Comparison of ENCODE assay signal across 23 cellular contexts in genomic region chr1:116458695-116459094, GRCh38.
"Had no signal": no experiment of that assay in that cellular context is flagged by ENCODE, and none has a peak within 500 bp of the region (broad histone marks: within the 10 kb centered on the region; RNA-seq: fewer than 3 reads in every experiment).

No MANE protein-coding gene starts in this region.

- ATAC-seq: activated CD8-positive, alpha-beta memory T cell treated with anti-CD3 and anti-CD28 coated beads, Interleukin-2, amount 10 ng/mL, durations not matched to agents 7 days and 5 days; activated T-helper 17 cell treated with anti-CD3 and anti-CD28 coated beads, Interleukin-2, amount 50 U/mL, for 72 hours; foreskin keratinocyte had no signal

- H3K36me3 ChIP-seq: prostate gland, stomach had no signal

- H3K27me3 Mint-ChIP-seq: activated naive CD8-positive, alpha-beta T cell treated with anti-CD3 and anti-CD28 coated beads for 36 hours; activated T-helper 17 cell treated with anti-CD3 and anti-CD28 coated beads, Interleukin-2, amount 50 U/mL, for 72 hours had no signal

- H3K4me1 Mint-ChIP-seq: activated B cell treated with CpG ODN at 0.5 μM for 24 hours; activated CD4-positive, alpha-beta memory T cell treated with anti-CD3 and anti-CD28 coated beads, Interleukin-2, amount 10 ng/mL, durations not matched to agents 7 days and 5 days; activated CD8-positive, alpha-beta memory T cell treated with anti-CD3 and anti-CD28 coated beads, Interleukin-2, amount 10 ng/mL, durations not matched to agents 7 days and 5 days; activated naive CD8-positive, alpha-beta T cell treated with anti-CD3 and anti-CD28 coated beads for 36 hours; activated T-helper 17 cell treated with anti-CD3 and anti-CD28 coated beads, Interleukin-2, amount 50 U/mL, for 72 hours had no signal

- H3K36me3 Mint-ChIP-seq: activated CD8-positive, alpha-beta memory T cell treated with anti-CD3 and anti-CD28 coated beads, Interleukin-2, amount 10 ng/mL, durations not matched to agents 7 days and 5 days; activated naive CD8-positive, alpha-beta T cell treated with anti-CD3 and anti-CD28 coated beads for 36 hours; mesothelial cell of epicardium had no signal

- H3K27ac ChIP-seq: epithelial cell of prostate, foreskin keratinocyte, prostate gland, stomach had no signal

- H3K27me3 ChIP-seq: stomach had no signal

- FAIRE-seq: keratinocyte, small intestine, TTC549 had no signal

- H3K27ac Mint-ChIP-seq: activated B cell treated with CpG ODN at 0.5 μM for 24 hours; activated CD4-positive, alpha-beta memory T cell treated with anti-CD3 and anti-CD28 coated beads, Interleukin-2, amount 10 ng/mL, durations not matched to agents 7 days and 5 days; activated CD8-positive, alpha-beta memory T cell treated with anti-CD3 and anti-CD28 coated beads, Interleukin-2, amount 10 ng/mL, durations not matched to agents 7 days and 5 days; activated naive CD8-positive, alpha-beta T cell treated with anti-CD3 and anti-CD28 coated beads for 36 hours; activated T-helper 17 cell treated with anti-CD3 and anti-CD28 coated beads, Interleukin-2, amount 50 U/mL, for 72 hours; mesothelial cell of epicardium; nephron progenitor cell had no signal

- H3K4me3 ChIP-seq: lung, prostate gland, stomach had no signal

- H3K9me3 ChIP-seq: prostate gland, stomach had no signal

- H3K9me3 Mint-ChIP-seq: activated B cell treated with CpG ODN at 0.5 μM for 24 hours; activated CD4-positive, alpha-beta memory T cell treated with anti-CD3 and anti-CD28 coated beads, Interleukin-2, amount 10 ng/mL, durations not matched to agents 7 days and 5 days; activated naive CD8-positive, alpha-beta T cell treated with anti-CD3 and anti-CD28 coated beads for 36 hours; activated T-helper 17 cell treated with anti-CD3 and anti-CD28 coated beads, Interleukin-2, amount 50 U/mL, for 72 hours; mesothelial cell of epicardium; nephron progenitor cell had no signal

- H3K4me3 Mint-ChIP-seq: activated B cell treated with CpG ODN at 0.5 μM for 24 hours; activated CD4-positive, alpha-beta memory T cell treated with anti-CD3 and anti-CD28 coated beads, Interleukin-2, amount 10 ng/mL, durations not matched to agents 7 days and 5 days; activated CD8-positive, alpha-beta memory T cell treated with anti-CD3 and anti-CD28 coated beads, Interleukin-2, amount 10 ng/mL, durations not matched to agents 7 days and 5 days; activated naive CD8-positive, alpha-beta T cell treated with anti-CD3 and anti-CD28 coated beads for 36 hours; activated T-helper 17 cell treated with anti-CD3 and anti-CD28 coated beads, Interleukin-2, amount 50 U/mL, for 72 hours; mesothelial cell of epicardium; nephron progenitor cell had no signal

- H3K4me1 ChIP-seq: foreskin keratinocyte, stomach had no signal

- DNase-seq: activated B cell treated with CpG ODN at 0.5 μM for 24 hours; activated CD4-positive, alpha-beta memory T cell treated with anti-CD3 and anti-CD28 coated beads, Interleukin-2, amount 10 ng/mL, durations not matched to agents 7 days and 5 days; activated CD4-positive, alpha-beta T cell treated with anti-CD3 and anti-CD28 coated beads for 4 hours; activated CD8-positive, alpha-beta memory T cell treated with anti-CD3 and anti-CD28 coated beads, Interleukin-2, amount 10 ng/mL, durations not matched to agents 7 days and 5 days; activated naive CD4-positive, alpha-beta T cell; activated naive CD8-positive, alpha-beta T cell treated with anti-CD3 and anti-CD28 coated beads for 36 hours; activated T-cell treated with anti-CD3 and anti-CD28 coated beads, Interleukin-2, amount 50 U/mL, for 1 hour; amniotic stem cell; foreskin keratinocyte; hypothalamus; nephron progenitor cell; right cardiac atrium; small intestine; stimulated activated CD4-positive, alpha-beta T cell treated with anti-CD3 and anti-CD28 coated beads, Interleukin-4, amount 100 ng/mL, for 1 hour; stomach; trophoblast cell had no signal
